Comparison of ENCODE assay signal across 19 cellular contexts in genomic region chr10:98380493-98381339, GRCh38. TPM values are rescaled to one million over a fixed set of nuclear protein-coding genes. Genes with fewer than 3 reads are reported as not detected.
DNase-seq lines count a peak whose midpoint lies in the region; ATAC-seq and TF ChIP-seq lines count a peak whose summit lies in the region.
"Had no signal": no experiment of that assay in that cellular context is flagged by ENCODE, and none has a peak within 500 bp of the region (broad histone marks: within the 10 kb centered on the region; RNA-seq: fewer than 3 reads in every experiment).

No MANE protein-coding gene starts in this region.

- peaks cover 12% of the 10 kb centered on the region for H3K36me3 Mint-ChIP-seq in WTC11

- no peak overlapping the region for H3K23ac ChIP-seq in trophoblast cell (ENCODE audit: low read length)

- TF ChIP-seq CTCF in WTC11 (IDR thresholded peaks at IDR 0.05): no peak

- H3K14ac ChIP-seq in trophoblast cell (ENCODE audit: low read length): no peak overlapping the region

- H3K9me3 Mint-ChIP-seq in WTC11: peaks cover 18% of the 10 kb centered on the region
- H3K9me3 Mint-ChIP-seq: CD4-positive, alpha-beta T cell had no signal

- POLR2A ChIA-PET in WTC11 (lab: Charles Lee): no interaction called here

- H4K91ac ChIP-seq in trophoblast cell (ENCODE audit: low read depth, low read length): no peak overlapping the region

- no peaks in the 10 kb centered on the region for H3K79me2 ChIP-seq in trophoblast cell (ENCODE audit: control insufficient read depth, insufficient read depth, low read length, poor library complexity)

- no CpG with 5 or more reads among the region's 8 CpGs for WGBS in trophoblast cell (ENCODE audit: extremely low coverage, insufficient coverage, insufficient read length)

- H3K27me3 ChIP-seq in HUES6 (ENCODE audit: control insufficient read depth, insufficient read depth, low read length) (no peaks in the 10 kb centered on the region), trophoblast cell (ENCODE audit: insufficient read depth, low read length) (no peaks in the 10 kb centered on the region)
- H3K27me3 ChIP-seq: BE2C had no signal

- no peak overlapping the region; the same call in 1 of the 2 replicates for H3K27ac Mint-ChIP-seq in WTC11
- H3K27ac Mint-ChIP-seq: CD4-positive, alpha-beta T cell had no signal

- peaks cover 10% of the 10 kb centered on the region for H3K4me1 Mint-ChIP-seq in WTC11

- no peak overlapping the region for H4K8ac ChIP-seq in trophoblast cell (ENCODE audit: low read depth, low read length)

- no peak overlapping the region for H3K4me2 ChIP-seq in trophoblast cell (ENCODE audit: low read length)
- H3K4me2 ChIP-seq: KMS-11, PC-9 had no signal

- no peak overlapping the region for H4K12ac ChIP-seq in trophoblast cell (ENCODE audit: low read depth, low read length)

- no peak overlapping the region for H3K4ac ChIP-seq in trophoblast cell (ENCODE audit: low read depth, low read length)

- H3K27ac ChIP-seq in HUES6 (ENCODE audit: low read depth, low read length) (no peak overlapping the region; the same call in 1 of the 2 replicates), trophoblast cell (ENCODE audit: low read depth, low read length) (peak overlapping the region; percentile 7)
- H3K27ac ChIP-seq: KMS-11, PC-9, SJCRH30 had no signal

- no peak overlapping the region for H3K4me3 ChIP-seq in HUES6 (ENCODE audit: low read depth, low read length)
- no peak overlapping the region for H3K4me3 ChIP-seq in trophoblast cell (ENCODE audit: low read depth, low read length)
- H3K4me3 ChIP-seq: PC-9, SJCRH30 had no signal

- DNase-seq in WTC11 (ENCODE audit: low spot score): no peak
- peak; percentile 92 for DNase-seq in islet precursor cell
- DNase-seq in trophoblast cell: no peak
- DNase-seq in midbrain (lab: John Stamatoyannopoulos, UW): no peak
- DNase-seq in SW480 (ENCODE audit: low spot score): no peak
- no peak for DNase-seq in stimulated activated CD4-positive, alpha-beta T cell treated with anti-CD3 and anti-CD28 coated beads, Interleukin-15, amount 100 ng/mL, for 24 hours
- DNase-seq: BE2C; CD4-positive, alpha-beta T cell; NCI-H1048; NCI-H146; NCI-H2081; NCI-H774; PC-9 had no signal

- no peak overlapping the region for H2BK120ac ChIP-seq in trophoblast cell (ENCODE audit: insufficient read depth, low read length, poor library complexity)

- no peak overlapping the region for H2AFZ ChIP-seq in trophoblast cell (ENCODE audit: insufficient read depth, low read length, poor library complexity)
- H2AFZ ChIP-seq: PC-9 had no signal

- peaks cover 8% of the 10 kb centered on the region for H3K9me3 ChIP-seq in HUES6 (ENCODE audit: control insufficient read depth, insufficient read depth, low read depth, low read length)
- peaks cover 5% of the 10 kb centered on the region for H3K9me3 ChIP-seq in trophoblast cell (ENCODE audit: insufficient read depth, low read depth, low read length)
- H3K9me3 ChIP-seq: BE2C, SJCRH30 had no signal

- H2AK5ac ChIP-seq in trophoblast cell (ENCODE audit: low read length): no peak overlapping the region

- H3K9ac ChIP-seq in HUES6 (ENCODE audit: low read length) (peak overlapping the region; percentile 12), trophoblast cell (ENCODE audit: low read length) (no peak overlapping the region)
- H3K9ac ChIP-seq: KMS-11 had no signal

- H3K27me3 Mint-ChIP-seq in WTC11 (ENCODE audit: low read depth): no peaks in the 10 kb centered on the region
- H3K27me3 Mint-ChIP-seq: CD4-positive, alpha-beta T cell had no signal

- H2BK12ac ChIP-seq in trophoblast cell (ENCODE audit: low read length): no peak overlapping the region

- peak; percentile 48; the same call in 1 of the 2 replicates for ATAC-seq in WTC11
- no peak for ATAC-seq in GM21515 (IDR thresholded peaks at IDR 0.05; ENCODE audit: unreplicated experiment)
- ATAC-seq: HCT116 had no signal

- H3K4me1 ChIP-seq in HUES6 (ENCODE audit: control insufficient read depth, insufficient read depth, low read length) (peaks cover 13% of the 10 kb centered on the region; the same call in 1 of the 2 replicates), trophoblast cell (ENCODE audit: control insufficient read depth in 1 of 2, insufficient read depth in 2 of 2, low read length in 2 of 2) (peaks cover 20 to 26% of the 10 kb centered on the region in 2 experiments)
- H3K4me1 ChIP-seq: BE2C had no signal

- no peak overlapping the region for H3K18ac ChIP-seq in trophoblast cell (ENCODE audit: low read length)

- H3K4me3 Mint-ChIP-seq in WTC11: no peak overlapping the region
- H3K4me3 Mint-ChIP-seq: CD4-positive, alpha-beta T cell had no signal

- H3K79me1 ChIP-seq in trophoblast cell (ENCODE audit: low read length): no peaks in the 10 kb centered on the region

- H3K36me3 ChIP-seq in HUES6 (ENCODE audit: control insufficient read depth, insufficient read depth, low read length): no peaks in the 10 kb centered on the region
- H3K36me3 ChIP-seq in trophoblast cell (ENCODE audit: control insufficient read depth in 1 of 2, insufficient read depth in 2 of 2, low read length in 2 of 2): no peaks in the 10 kb centered on the region
- H3K36me3 ChIP-seq: BE2C, SJCRH30 had no signal

- no peak overlapping the region for H2BK5ac ChIP-seq in trophoblast cell (ENCODE audit: low read depth, low read length, poor library complexity)

- CTCF ChIA-PET in WTC11 (lab: Charles Lee): no interaction called here

TF ChIP-seq in WTC11, 78 proteins besides CTCF, POLR2A, EP300 and RAD21:
- no peak for TF ChIP-seq GRHL2 (CRISPR knock-in tag; IDR thresholded peaks at IDR 0.05; ENCODE audit: insufficient replicate concordance, severe bottlenecking)

RNA-seq across cellular contexts. Expression of gene PYROXD2, which starts 34.3 kb away (rescaled TPM):
- 7.0 to 8.6 TPM (median 8.1 TPM) in 3 replicates for total RNA-seq in WTC11 (2021)
- 1.3 and 1.5 TPM in 2 replicates for polyA plus RNA-seq in trophoblast cell (2013)
- total RNA-seq: G401 had no signal
